Comparison of ENCODE assay signal across 1 cellular context in the genomic region with DNA sequence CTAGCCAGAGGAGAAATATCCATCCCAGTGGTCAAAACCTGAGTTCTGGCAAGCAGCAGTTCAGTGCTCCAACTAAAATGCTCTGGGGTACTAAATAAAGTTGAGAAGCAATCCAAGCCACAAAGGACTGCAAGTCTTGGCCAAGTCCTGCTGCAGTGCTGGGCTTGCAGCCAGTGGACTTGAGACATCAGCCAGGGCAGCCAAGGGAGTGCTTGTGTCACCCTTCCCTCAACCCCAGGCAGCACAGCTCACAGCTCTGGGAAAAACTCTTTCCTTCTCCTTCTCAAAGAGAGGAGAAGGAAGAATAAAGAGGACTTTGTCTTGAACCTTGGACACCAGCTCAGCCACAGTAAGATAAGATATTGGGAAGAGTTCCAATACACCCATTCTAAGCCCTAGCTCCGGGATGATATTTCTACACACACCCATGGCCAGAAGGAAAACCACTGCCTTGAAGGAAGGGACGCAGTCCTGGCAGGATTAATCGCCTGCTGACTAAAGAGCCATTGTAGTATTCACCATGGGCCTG.
TF ChIP-seq lines count a peak whose summit lies in the region.

No MANE protein-coding gene starts in this region.

TF ChIP-seq in IMR-90, 13 proteins besides CTCF, POLR2A, EP300 and RAD21 (continued from another document):
- TF ChIP-seq, protein P1, sequence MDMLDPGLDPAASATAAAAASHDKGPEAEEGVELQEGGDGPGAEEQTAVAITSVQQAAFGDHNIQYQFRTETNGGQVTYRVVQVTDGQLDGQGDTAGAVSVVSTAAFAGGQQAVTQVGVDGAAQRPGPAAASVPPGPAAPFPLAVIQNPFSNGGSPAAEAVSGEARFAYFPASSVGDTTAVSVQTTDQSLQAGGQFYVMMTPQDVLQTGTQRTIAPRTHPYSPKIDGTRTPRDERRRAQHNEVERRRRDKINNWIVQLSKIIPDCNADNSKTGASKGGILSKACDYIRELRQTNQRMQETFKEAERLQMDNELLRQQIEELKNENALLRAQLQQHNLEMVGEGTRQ (IDR thresholded peaks at IDR 0.05; ENCODE audit: low read depth, low read length): no peak
- TF ChIP-seq, protein P2, sequence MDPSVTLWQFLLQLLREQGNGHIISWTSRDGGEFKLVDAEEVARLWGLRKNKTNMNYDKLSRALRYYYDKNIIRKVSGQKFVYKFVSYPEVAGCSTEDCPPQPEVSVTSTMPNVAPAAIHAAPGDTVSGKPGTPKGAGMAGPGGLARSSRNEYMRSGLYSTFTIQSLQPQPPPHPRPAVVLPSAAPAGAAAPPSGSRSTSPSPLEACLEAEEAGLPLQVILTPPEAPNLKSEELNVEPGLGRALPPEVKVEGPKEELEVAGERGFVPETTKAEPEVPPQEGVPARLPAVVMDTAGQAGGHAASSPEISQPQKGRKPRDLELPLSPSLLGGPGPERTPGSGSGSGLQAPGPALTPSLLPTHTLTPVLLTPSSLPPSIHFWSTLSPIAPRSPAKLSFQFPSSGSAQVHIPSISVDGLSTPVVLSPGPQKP (IDR thresholded peaks at IDR 0.05; ENCODE audit: borderline replicate concordance, low read depth, low read length): no peak
- TF ChIP-seq MXI1 (IDR thresholded peaks at IDR 0.05; ENCODE audit: borderline replicate concordance, low read depth, low read length) (no peak), CHD1 (IDR thresholded peaks at IDR 0.05; ENCODE audit: low read depth, low read length) (no peak)
